In the genomic region with DNA sequence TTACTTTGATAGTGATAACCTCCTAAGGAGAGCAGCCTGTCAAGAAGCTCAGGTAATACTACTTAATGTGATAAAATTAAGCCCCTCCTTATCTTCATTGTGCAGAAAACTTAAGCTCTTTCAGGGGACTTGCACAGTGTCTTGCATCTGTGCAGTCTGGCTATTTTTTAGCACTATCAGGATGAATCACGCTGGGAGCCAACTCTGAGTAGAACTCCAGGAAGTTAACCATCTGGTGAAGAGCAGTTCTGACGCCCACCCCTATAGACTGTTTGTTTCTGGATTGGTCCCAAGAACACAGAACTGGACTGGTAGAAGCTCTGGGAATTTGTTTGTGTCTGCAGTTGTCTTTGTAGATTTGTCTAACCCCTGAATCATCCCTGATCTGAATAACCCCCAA, we compare ENCODE assay signal across 12 cellular contexts. TPM values are rescaled to one million over a fixed set of nuclear protein-coding genes. Genes with fewer than 3 reads are reported as not detected.
DNase-seq lines count a peak whose midpoint lies in the region; ATAC-seq, FAIRE-seq and TF ChIP-seq lines count a peak whose summit lies in the region.
"Had no signal": no experiment of that assay in that cellular context is flagged by ENCODE, and none has a peak within 500 bp of the region (broad histone marks: within the 10 kb centered on the region; RNA-seq: fewer than 3 reads in every experiment).

No MANE protein-coding gene starts in this region.

- FAIRE-seq in small intestine (lab: Jason Lieb, UNC): no peak

- no peaks in the 10 kb centered on the region for H3K4me1 ChIP-seq in small intestine (ENCODE audit: control insufficient read depth in 2 of 2, insufficient read depth in 1 of 2, low read depth in 1 of 2, low read length in 1 of 2)

- no peak for TF ChIP-seq CTCF in WERI-Rb-1 (IDR thresholded peaks at IDR 0.05; ENCODE audit: low read depth, low read length)

- WGBS in small intestine, 3 donors: 46 to 67% (median 58%) methylated on average over 2 of the region's 2 CpGs

- DNase-seq in Ammon's horn (ENCODE audit: low spot score): peak; percentile 53
- DNase-seq in WERI-Rb-1: peak; percentile 56
- DNase-seq in hepatic stellate cell (ENCODE audit: low spot score): peak; percentile 31
- no peak for DNase-seq in iPS-NIHi7 (ENCODE audit: extremely low spot score)
- no peak for DNase-seq in small intestine
- DNase-seq: activated T-cell treated with anti-CD3 and anti-CD28 coated beads, Interleukin-2, amount 50 U/mL, for 4 hours; NCI-H187 treated with DMSO at 0.1 percent for 48 hours; T-cell had no signal

- H3K36me3 ChIP-seq in WERI-Rb-1 (no peaks in the 10 kb centered on the region), small intestine (ENCODE audit: control insufficient read depth in 2 of 2, insufficient read depth in 2 of 2, low read length in 2 of 2) (peaks cover 0 to 3% of the 10 kb centered on the region in 2 donors)

- peak; percentile 74 for ATAC-seq in GM21723 (IDR thresholded peaks at IDR 0.05; ENCODE audit: unreplicated experiment)
- no peak for ATAC-seq in GM21367 (IDR thresholded peaks at IDR 0.05; ENCODE audit: unreplicated experiment)
- ATAC-seq in HG02588 (IDR thresholded peaks at IDR 0.05; ENCODE audit: unreplicated experiment): no peak
- ATAC-seq: activated T-cell treated with anti-CD3 and anti-CD28 coated beads, Interleukin-2, amount 50 U/mL, for 4 hours; T-cell had no signal

- H3K9me3 ChIP-seq in WERI-Rb-1 (ENCODE audit: severe bottlenecking): no peaks in the 10 kb centered on the region
- H3K9me3 ChIP-seq in small intestine (ENCODE audit: control insufficient read depth, low read depth): no peaks in the 10 kb centered on the region
- H3K9me3 ChIP-seq: thoracic aorta had no signal

- no peak overlapping the region for H3K27ac ChIP-seq in WERI-Rb-1
- no peak overlapping the region for H3K27ac ChIP-seq in small intestine (ENCODE audit: low read depth in 1 of 2, low read length in 1 of 2)
- H3K27ac ChIP-seq: thoracic aorta had no signal

- H3K27me3 ChIP-seq in WERI-Rb-1 (ENCODE audit: insufficient read depth, low read depth, severe bottlenecking) (no peaks in the 10 kb centered on the region), small intestine (ENCODE audit: control insufficient read depth in 2 of 2, insufficient read depth in 2 of 2, low read length in 2 of 2) (no peaks in the 10 kb centered on the region)

- H3K4me3 ChIP-seq in WERI-Rb-1 (ENCODE audit: low read depth, low read length) (no peak overlapping the region), small intestine (ENCODE audit: low read depth in 1 of 2, low read length in 2 of 2) (no peak overlapping the region)
- H3K4me3 ChIP-seq: thoracic aorta had no signal

RNA-seq across cellular contexts. Expression of gene AGK, which starts 41.9 kb away (rescaled TPM):
- polyA plus RNA-seq in small intestine: 10 to 100 TPM in 1 of 3 donors, 1 to 10 TPM in 2; 3.2 to 10.6 (median 4.0) TPM

Comparison
In these comparisons a context has a peak if more than half of its experiments do, and no peak if none do; other contexts are left out.
1. DNase-seq: peak in Ammon's horn (single experiment), WERI-Rb-1 (single experiment) and hepatic stellate cell (single experiment); none in iPS-NIHi7 (single experiment) and small intestine (single experiment).